Comparison of ENCODE assay signal across 1 cellular context in genomic region chr6:70686548-70687133, GRCh38.
TF ChIP-seq lines count a peak whose summit lies in the region.

No MANE protein-coding gene starts in this region.

TF ChIP-seq in HEK293, 187 proteins besides CTCF, POLR2A, EP300 and RAD21 (continued from another document):
- TF ChIP-seq ZSCAN4 (tag by site-specific recombination; IDR thresholded peaks at IDR 0.05) (no peak), ZNF37A (tag by site-specific recombination; IDR thresholded peaks at IDR 0.05) (no peak), ZNF654 (tag by site-specific recombination; IDR thresholded peaks at IDR 0.05; ENCODE audit: low read depth) (peak; percentile 66)
